ENCODE assay signal across 8 cellular contexts in genomic region chr15:84911879-84912660, GRCh38. TPM values are rescaled to one million over a fixed set of nuclear protein-coding genes. Genes with fewer than 3 reads are reported as not detected.
DNase-seq lines count a peak whose midpoint lies in the region; ATAC-seq and TF ChIP-seq lines count a peak whose summit lies in the region.

No MANE protein-coding gene starts in this region.

- DNase-seq in HS-5 (ENCODE audit: low read depth) (peak; percentile 90), chondrocyte (ENCODE audit: low spot score) (no peak), left lung (peak in 1 of 2 donors; percentile 80), testis (peak; percentile 89), NCI-H1105 (lab: John Stamatoyannopoulos, UW) (no peak)
- no peak for DNase-seq in effector memory CD8-positive, alpha-beta T cell

- peak overlapping the region; percentile 98 for H3K27ac Mint-ChIP-seq in chondrocyte (ENCODE audit: unreplicated experiment)
- H3K27ac Mint-ChIP-seq in effector memory CD8-positive, alpha-beta T cell: no peak overlapping the region

- intact Hi-C loops in left lung (cut with DNase I) (no loop called here), testis (cut with DNase I; ENCODE audit: low total_unique reads) (no loop called here)

- H3K27me3 Mint-ChIP-seq in chondrocyte (ENCODE audit: low read depth): no peaks in the 10 kb centered on the region
- peaks cover 0 to 18% of the 10 kb centered on the region in 2 donors for H3K27me3 Mint-ChIP-seq in effector memory CD8-positive, alpha-beta T cell

- TF ChIP-seq POLR2A in testis (IDR thresholded peaks at IDR 0.05): no peak

- H3K4me1 Mint-ChIP-seq in chondrocyte (ENCODE audit: low read depth): peaks cover 57% of the 10 kb centered on the region
- no peaks in the 10 kb centered on the region for H3K4me1 Mint-ChIP-seq in effector memory CD8-positive, alpha-beta T cell (ENCODE audit: low read depth in 2 of 2)

- H3K27me3 ChIP-seq in left lung (no peaks in the 10 kb centered on the region), testis (no peaks in the 10 kb centered on the region)

- no peak overlapping the region for H3K4me3 ChIP-seq in left lung
- H3K4me3 ChIP-seq in testis: no peak overlapping the region

- no peaks in the 10 kb centered on the region for H3K36me3 ChIP-seq in left lung
- H3K36me3 ChIP-seq in testis (ENCODE audit: low read depth, missing control alignments): no peaks in the 10 kb centered on the region

- H3K4me1 ChIP-seq in left lung: peaks cover 3 to 15% of the 10 kb centered on the region in 2 donors
- peaks cover 32% of the 10 kb centered on the region for H3K4me1 ChIP-seq in testis

- TF ChIP-seq CTCF in chondrocyte (IDR thresholded peaks at IDR 0.05) (no peak), left lung (IDR thresholded peaks at IDR 0.05) (no peak), testis (IDR thresholded peaks at IDR 0.05) (no peak)

- H3K9me3 ChIP-seq in left lung (no peaks in the 10 kb centered on the region), testis (no peaks in the 10 kb centered on the region)

- no peaks in the 10 kb centered on the region for H3K9me3 Mint-ChIP-seq in chondrocyte (ENCODE audit: low read depth)
- no peaks in the 10 kb centered on the region for H3K9me3 Mint-ChIP-seq in effector memory CD8-positive, alpha-beta T cell

- H3K27ac ChIP-seq in left lung (peak overlapping the region; percentile 48 to 74), testis (peak overlapping the region; percentile 15 to 74)

- ATAC-seq in left lung (peak; percentile 82), HG03442 (IDR thresholded peaks at IDR 0.05; ENCODE audit: unreplicated experiment) (no peak), GM21360 (IDR thresholded peaks at IDR 0.05; ENCODE audit: unreplicated experiment) (no peak)
- ATAC-seq in effector memory CD8-positive, alpha-beta T cell (replicated peaks): no peak

- WGBS in testis, 2 donors: 44 to 46% methylated on average over 6 of the region's 6 CpGs

- H3K4me3 Mint-ChIP-seq in chondrocyte (ENCODE audit: unreplicated experiment): no peak overlapping the region
- no peak overlapping the region for H3K4me3 Mint-ChIP-seq in effector memory CD8-positive, alpha-beta T cell

- H3K36me3 Mint-ChIP-seq in chondrocyte (ENCODE audit: low read depth): no peaks in the 10 kb centered on the region
- H3K36me3 Mint-ChIP-seq in effector memory CD8-positive, alpha-beta T cell (ENCODE audit: insufficient read depth): no peaks in the 10 kb centered on the region

RNA-seq across cellular contexts. Expression of gene SLC28A1, which starts 27.6 kb away (rescaled TPM):
- total RNA-seq in chondrocyte (not detected in 3 replicates), left lung (not detected), testis (under 1 TPM; 0.31 TPM)
- 0.26 TPM for polyA plus RNA-seq in testis (ENCODE audit: insufficient read depth, low read depth, low replicate concordance)

Comparison
In these comparisons a context has a peak if more than half of its experiments do, and no peak if none do; other contexts are left out.
1. DNase-seq: peak in HS-5 (single experiment) and testis (single experiment); none in chondrocyte (single experiment), NCI-H1105 (single experiment) and effector memory CD8-positive, alpha-beta T cell (0 of 3).